ENCODE assay signal across 18 cellular contexts in genomic region chr2:24182507-24182906, GRCh38. TPM values are rescaled to one million over a fixed set of nuclear protein-coding genes. Genes with fewer than 3 reads are reported as not detected.
"Had no signal": no experiment of that assay in that cellular context is flagged by ENCODE, and none has a peak within 500 bp of the region (broad histone marks: within the 10 kb centered on the region; RNA-seq: fewer than 3 reads in every experiment).

No MANE protein-coding gene starts in this region.

- H3K27me3 ChIP-seq: spleen, tibial artery had no signal

- H3K27ac ChIP-seq: coronary artery, foreskin keratinocyte, psoas muscle, spleen, tibial artery had no signal

- H3K4me1 ChIP-seq: psoas muscle, spleen, tibial artery had no signal

- H3K4me3 ChIP-seq: coronary artery, mucosa of descending colon, psoas muscle, spleen, tibial artery had no signal

- H3K9me3 ChIP-seq: mucosa of descending colon, psoas muscle, tibial artery had no signal

- DNase-seq: activated B cell treated with CpG ODN at 0.5 μM for 24 hours; activated CD4-positive, alpha-beta T cell treated with anti-CD3 and anti-CD28 coated beads, Interleukin-2, amount 10 ng/mL, durations not matched to agents 24 days and 14 days; activated CD8-positive, alpha-beta memory T cell treated with anti-CD3 and anti-CD28 coated beads for 24 hours; activated naive CD4-positive, alpha-beta T cell treated with anti-CD3 and anti-CD28 coated beads for 36 hours; effector CD4-positive, alpha-beta T cell; foreskin keratinocyte; immature natural killer cell; left cardiac atrium; mammary epithelial cell; mucosa of descending colon; natural killer cell; psoas muscle; spleen; stimulated activated CD4-positive, alpha-beta T cell treated with anti-CD3 and anti-CD28 coated beads, Interleukin-1b, Interleukin-23, amount 100 ng/mL, for 48 hours; tibial artery had no signal

- H3K36me3 ChIP-seq: spleen had no signal

- ATAC-seq: foreskin keratinocyte; left cardiac atrium; mucosa of descending colon; natural killer cell; psoas muscle; sciatic nerve; stimulated activated memory B cell treated with anti-CD40 and anti-IgM and Interleukin-4, amounts not matched to agents 10 μg/mL and 1 μg/mL and 100 μg/mL, for 72 hours had no signal

RNA-seq across cellular contexts. Expression of gene FAM228A, which starts 7.7 kb away (rescaled TPM):
- total RNA-seq: activated B cell treated with CpG ODN at 0.5 μM for 24 hours; activated CD4-positive, alpha-beta T cell treated with anti-CD3 and anti-CD28 coated beads, Interleukin-2, amount 10 ng/mL, durations not matched to agents 24 days and 14 days; mammary epithelial cell had no signal
- polyA plus RNA-seq: mammary epithelial cell had no signal

RNA-seq across cellular contexts. Expression of gene PFN4, which starts 59.4 kb away (rescaled TPM):
- total RNA-seq: mucosa of descending colon, natural killer cell had no signal
- polyA plus RNA-seq: immature natural killer cell had no signal
